20 cellular contexts compared by ENCODE assay signal in genomic region chr18:6734746-6735430, GRCh38. TPM values are rescaled to one million over a fixed set of nuclear protein-coding genes. Genes with fewer than 3 reads are reported as not detected.
DNase-seq lines count a peak whose midpoint lies in the region; FAIRE-seq and TF ChIP-seq lines count a peak whose summit lies in the region.
"Had no signal": no experiment of that assay in that cellular context is flagged by ENCODE, and none has a peak within 500 bp of the region (broad histone marks: within the 10 kb centered on the region; RNA-seq: fewer than 3 reads in every experiment).

No MANE protein-coding gene starts in this region.

- peaks cover 4% of the 10 kb centered on the region; the same call in 1 of the 2 replicates for H3K4me1 ChIP-seq in H9 (ENCODE audit: insufficient read depth, low read length)
- peaks cover 0 to 7% (median 2%) of the 10 kb centered on the region in 4 donors for H3K4me1 ChIP-seq in esophagus muscularis mucosa

- H3K27me3 Mint-ChIP-seq in H9 (ENCODE audit: low read depth) = no peaks in the 10 kb centered on the region
- no peaks in the 10 kb centered on the region for H3K27me3 Mint-ChIP-seq in progenitor cell of endocrine pancreas

- TF ChIP-seq EP300 in esophagus muscularis mucosa (IDR thresholded peaks at IDR 0.05) = no peak

- TF ChIP-seq CTCF in H9 (conservative IDR thresholded peaks at IDR 0.05) (no peak), progenitor cell of endocrine pancreas (IDR thresholded peaks at IDR 0.05; ENCODE audit: unreplicated experiment) (no peak), esophagus muscularis mucosa (IDR thresholded peaks at IDR 0.05) (no peak)

- no peaks in the 10 kb centered on the region for H3K9me3 Mint-ChIP-seq in H9
- H3K9me3 Mint-ChIP-seq in progenitor cell of endocrine pancreas (ENCODE audit: low read depth) = no peaks in the 10 kb centered on the region
- H3K9me3 Mint-ChIP-seq: activated CD4-positive, alpha-beta memory T cell treated with anti-CD3 and anti-CD28 coated beads for 36 hours had no signal

- H3K4me1 Mint-ChIP-seq in H9 (peaks cover 51 to 55% of the 10 kb centered on the region in 2 experiments), progenitor cell of endocrine pancreas (ENCODE audit: low read depth) (peaks cover 62% of the 10 kb centered on the region)
- H3K4me1 Mint-ChIP-seq: T-helper 17 cell had no signal

- no peak overlapping the region for H2BK5ac ChIP-seq in H9 (ENCODE audit: insufficient read length, low read length)

- no peaks in the 10 kb centered on the region for H4K20me1 ChIP-seq in H9 (ENCODE audit: control insufficient read depth, insufficient read depth, insufficient read length)
- H4K20me1 ChIP-seq: BLaER1 treated with 17β-estradiol and CSF1 and Interleukin-3, amounts not matched to agents 10 nM and 100 nM had no signal

- H3K23ac ChIP-seq in H9 (ENCODE audit: insufficient read length, low read depth, low read length) = no peak overlapping the region

- H3K4me3 Mint-ChIP-seq in H9 = no peak overlapping the region
- no peak overlapping the region for H3K4me3 Mint-ChIP-seq in progenitor cell of endocrine pancreas (ENCODE audit: low read depth)
- H3K4me3 Mint-ChIP-seq: activated CD4-positive, alpha-beta memory T cell treated with anti-CD3 and anti-CD28 coated beads for 36 hours; T-helper 17 cell had no signal

- intact Hi-C loops in esophagus muscularis mucosa (cut with DNase I) = no loop called here

- H3K56ac ChIP-seq in H9 (ENCODE audit: insufficient read length, low read depth, low read length) = no peak overlapping the region

- H2BK120ac ChIP-seq in H9 (ENCODE audit: low read depth, low read length, poor library complexity, severe bottlenecking) = no peak overlapping the region

- no peak overlapping the region for H2AK5ac ChIP-seq in H9 (ENCODE audit: insufficient read length, low read length)

- no peaks in the 10 kb centered on the region for H3K36me3 ChIP-seq in SK-N-MC (ENCODE audit: insufficient read depth, low read length)
- no peaks in the 10 kb centered on the region for H3K36me3 ChIP-seq in esophagus muscularis mucosa
- H3K36me3 ChIP-seq: BLaER1 treated with 17β-estradiol and CSF1 and Interleukin-3, amounts not matched to agents 10 nM and 100 nM; right atrium auricular region; vagina; WERI-Rb-1 had no signal

- H3K4ac ChIP-seq in H9 (ENCODE audit: low read depth, low read length) = no peak overlapping the region

- no peak overlapping the region for H2BK20ac ChIP-seq in H9 (ENCODE audit: low read depth, low read length, poor library complexity, severe bottlenecking)

- H3K4me3 ChIP-seq in SK-N-MC (peak overlapping the region; percentile 29; the same call in 1 of the 2 replicates), esophagus muscularis mucosa (no peak overlapping the region)
- H3K4me3 ChIP-seq: BLaER1 treated with 17β-estradiol and CSF1 and Interleukin-3, amounts not matched to agents 10 nM and 100 nM; PC-9; right atrium auricular region; vagina had no signal

- H3K23me2 ChIP-seq in H9 (ENCODE audit: insufficient read length, low read depth, low read length, poor library complexity, severe bottlenecking) = peaks cover 2% of the 10 kb centered on the region

- H3K27ac Mint-ChIP-seq in H9 (peak overlapping the region in 2 of 3 experiments; percentile 18 to 59; a peak in 2 of 7 replicates), progenitor cell of endocrine pancreas (peak overlapping the region; percentile 45)
- H3K27ac Mint-ChIP-seq: activated CD4-positive, alpha-beta memory T cell treated with anti-CD3 and anti-CD28 coated beads for 36 hours; T-helper 17 cell had no signal

- no peaks in the 10 kb centered on the region for H3K79me2 ChIP-seq in H9 (ENCODE audit: insufficient read depth, low read length)

- no peaks in the 10 kb centered on the region for H3K36me3 Mint-ChIP-seq in H9 (ENCODE audit: insufficient read depth in 1 of 3, low read depth in 3 of 3)
- H3K36me3 Mint-ChIP-seq in progenitor cell of endocrine pancreas (ENCODE audit: insufficient read depth) = peaks cover 9% of the 10 kb centered on the region
- H3K36me3 Mint-ChIP-seq: activated CD4-positive, alpha-beta memory T cell treated with anti-CD3 and anti-CD28 coated beads for 36 hours had no signal

- H3K18ac ChIP-seq in H9 (ENCODE audit: insufficient read length, low read depth, low read length) = no peak overlapping the region

- H3K9ac ChIP-seq in H9 (ENCODE audit: extremely low read depth, insufficient read length, low read length) (no peak overlapping the region), SK-N-MC (ENCODE audit: insufficient read length) (no peak overlapping the region)
- H3K9ac ChIP-seq: BLaER1 treated with 17β-estradiol and CSF1 and Interleukin-3, amounts not matched to agents 10 nM and 100 nM had no signal

- no peak overlapping the region for H2BK15ac ChIP-seq in H9 (ENCODE audit: low read depth, low read length)

- no peak overlapping the region for H4K91ac ChIP-seq in H9 (ENCODE audit: insufficient read length, low read depth, low read length)

- no peak overlapping the region for H4K8ac ChIP-seq in H9 (replicated peaks; ENCODE audit: insufficient read length, low read depth, low read length)

- H3K9me3 ChIP-seq in H9 (ENCODE audit: control insufficient read depth, low read depth, low read length) = no peaks in the 10 kb centered on the region
- no peaks in the 10 kb centered on the region for H3K9me3 ChIP-seq in SK-N-MC (ENCODE audit: low read depth, low read length)
- no peaks in the 10 kb centered on the region for H3K9me3 ChIP-seq in esophagus muscularis mucosa
- H3K9me3 ChIP-seq: right atrium auricular region, vagina had no signal

- TF ChIP-seq POLR2A in esophagus muscularis mucosa (IDR thresholded peaks at IDR 0.05; ENCODE audit: low read depth) = no peak

- H3K14ac ChIP-seq in H9 (ENCODE audit: insufficient read depth, low read length) = no peak overlapping the region

- DNase-seq in H9 = no peak
- no peak for DNase-seq in SK-N-MC (ENCODE audit: low read depth, low spot score)
- peak; percentile 65 for DNase-seq in fibroblast of gingiva (ENCODE audit: low read depth)
- DNase-seq in progenitor cell of endocrine pancreas (ENCODE audit: low spot score, unreplicated experiment) = no peak
- no peak for DNase-seq in RCC 7860 (ENCODE audit: low spot score)
- no peak for DNase-seq in DMS79 (lab: John Stamatoyannopoulos, UW)
- no peak for DNase-seq in esophagus muscularis mucosa (ENCODE audit: extremely low spot score)
- DNase-seq in activated T-cell treated with anti-CD3 and anti-CD28 coated beads, Interleukin-2, amount 50 U/mL, for 1 hour = no peak
- DNase-seq: activated CD4-positive, alpha-beta memory T cell treated with anti-CD3 and anti-CD28 coated beads for 36 hours; activated T-cell treated with anti-CD3 and anti-CD28 coated beads for 4 hours; amygdala; KG1; NCI-H146; PC-9; SIG-M5; T-helper 17 cell; WERI-Rb-1 had no signal

- no peak for FAIRE-seq in RCC 7860 (lab: Jason Lieb, UNC)

- no CpG with 5 or more reads among the region's 6 CpGs for WGBS in H9 (ENCODE audit: extremely low coverage, insufficient read length, low lambda C conversion rate)
- WGBS in esophagus muscularis mucosa = 94% methylated on average over 6 of the region's 6 CpGs

- H4K5ac ChIP-seq in H9 (ENCODE audit: insufficient read length, low read depth, low read length) = no peak overlapping the region

- H2BK12ac ChIP-seq in H9 (ENCODE audit: insufficient read length, low read depth, low read length) = no peak overlapping the region

- H3K27ac ChIP-seq in H9 (ENCODE audit: insufficient read length, low read depth, low read length) = no peak overlapping the region
- H3K27ac ChIP-seq in SK-N-MC = peak overlapping the region; percentile 89
- H3K27ac ChIP-seq in esophagus muscularis mucosa (replicated peaks in 1 of 4) = no peak overlapping the region
- H3K27ac ChIP-seq: BLaER1 treated with 17β-estradiol and CSF1 and Interleukin-3, amounts not matched to agents 10 nM and 100 nM; PC-9; right atrium auricular region; vagina; WERI-Rb-1 had no signal

- no peak overlapping the region for H2AFZ ChIP-seq in H9 (ENCODE audit: low read length)
- H2AFZ ChIP-seq: PC-9 had no signal

- H3K79me1 ChIP-seq in H9 (ENCODE audit: insufficient read depth, low read depth, low read length, poor library complexity, severe bottlenecking) = no peaks in the 10 kb centered on the region

- H3K27me3 ChIP-seq in H9 (ENCODE audit: insufficient read depth, low read length) (no peaks in the 10 kb centered on the region), esophagus muscularis mucosa (peaks cover 0 to 7% (median 0%) of the 10 kb centered on the region in 4 donors)
- H3K27me3 ChIP-seq: right atrium auricular region, vagina had no signal

- H3T11ph ChIP-seq in H9 (ENCODE audit: low read length) = peak overlapping the region; percentile 80

- peak overlapping the region; percentile 25 for H3K4me2 ChIP-seq in H9 (ENCODE audit: insufficient read depth, insufficient read length, low read length)
- H3K4me2 ChIP-seq: BLaER1 treated with 17β-estradiol and CSF1 and Interleukin-3, amounts not matched to agents 10 nM and 100 nM; PC-9 had no signal

RNA-seq across cellular contexts. Expression of gene ARHGAP28, which starts 5.4 kb away (rescaled TPM):
- 7.9 and 9.2 TPM in 2 replicates for total RNA-seq in H9 (2021)
- total RNA-seq in progenitor cell of endocrine pancreas = 109 and 117 TPM in 2 replicates
- 1 to 10 TPM in 1 of 4 donors, under 1 TPM in 3; 0.52 to 1.7 (median 0.75) TPM for total RNA-seq in esophagus muscularis mucosa
- total RNA-seq: activated CD4-positive, alpha-beta memory T cell treated with anti-CD3 and anti-CD28 coated beads for 36 hours; PC-9; T-helper 17 cell had no signal

Comparison
In these comparisons a context has a peak if more than half of its experiments do, and no peak if none do; other contexts are left out.
1. RNA of gene ARHGAP28, which starts 5.4 kb away (total RNA-seq): 109 to 117 TPM in progenitor cell of endocrine pancreas; 7.9 to 9.2 TPM in H9 and 0.52 to 1.7 TPM in esophagus muscularis mucosa; every median in the first group is over 10 times any median in the second.